In the genomic region with DNA sequence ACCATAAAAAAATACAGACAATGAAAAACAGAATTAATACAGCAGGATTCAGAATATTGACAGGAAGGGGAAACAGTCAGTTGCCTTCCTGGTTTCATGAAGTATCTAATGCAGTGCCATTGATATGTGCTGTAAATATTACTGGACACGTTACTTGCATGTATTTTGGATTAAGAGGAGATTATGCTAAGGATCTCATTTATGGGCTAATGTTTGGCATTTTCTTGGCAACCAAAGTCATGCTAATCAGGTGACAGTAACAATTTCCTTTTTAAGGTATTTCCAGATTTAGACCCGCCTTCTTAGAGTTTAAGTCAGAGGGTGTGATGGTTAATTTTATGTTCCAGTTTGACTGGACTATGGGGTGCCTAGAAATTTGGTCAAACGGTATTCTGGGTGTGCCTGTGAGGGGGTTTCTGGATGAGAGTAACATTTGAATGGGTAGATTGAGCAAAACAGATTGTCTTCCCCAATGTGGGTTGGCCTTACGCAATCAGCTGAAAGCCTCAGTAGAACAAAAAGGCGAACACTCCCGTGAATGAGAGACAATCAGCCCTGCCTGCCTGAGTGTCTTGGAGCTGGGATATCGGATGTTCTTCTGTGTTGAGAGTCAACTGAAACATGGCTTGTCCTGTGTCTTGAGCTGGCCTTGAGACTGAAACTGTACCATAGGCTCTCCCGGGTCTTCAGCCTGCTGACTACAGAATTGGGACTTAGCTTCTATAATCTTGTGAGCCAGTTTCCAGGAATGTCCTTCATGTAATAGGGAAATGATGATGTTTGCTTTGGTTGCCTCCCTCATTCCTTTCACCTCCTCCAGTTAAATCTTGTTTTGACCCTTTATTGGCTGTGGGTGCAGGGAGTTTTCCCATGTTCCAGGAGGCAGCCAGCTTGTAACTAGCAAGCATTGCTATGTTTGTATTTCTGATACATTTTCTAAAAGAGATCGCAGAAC, we compare ENCODE assay signal across 9 cellular contexts. TPM values are rescaled to one million over a fixed set of nuclear protein-coding genes. Genes with fewer than 3 reads are reported as not detected.
DNase-seq lines count a peak whose midpoint lies in the region; ATAC-seq and TF ChIP-seq lines count a peak whose summit lies in the region.
"Had no signal": no experiment of that assay in that cellular context is flagged by ENCODE, and none has a peak within 500 bp of the region (broad histone marks: within the 10 kb centered on the region; RNA-seq: fewer than 3 reads in every experiment).

No MANE protein-coding gene starts in this region.

- H3K36me3 ChIP-seq in suprapubic skin: no peaks in the 10 kb centered on the region

- TF ChIP-seq POLR2A in suprapubic skin (IDR thresholded peaks at IDR 0.05): no peak

- H3K4me1 Mint-ChIP-seq in activated T-cell treated with anti-CD3 and anti-CD28 coated beads, Interleukin-2, amount 50 U/mL, for 72 hours (ENCODE audit: low read depth): peaks cover 84% of the 10 kb centered on the region
- H3K4me1 Mint-ChIP-seq in activated T-helper 1 cell treated with anti-CD3 and anti-CD28 coated beads, Interleukin-12 subunit alpha, Interleukin-12 subunit beta, Interleukin-2, Interleukin-4 antibody, amounts not matched to agents 30 ng/mL and 10 ng/mL and 1 ng/mL, durations not matched to agents 14 hours and 24 hours and 36 hours (ENCODE audit: low read depth): peaks cover 75% of the 10 kb centered on the region

- peaks cover 60% of the 10 kb centered on the region for H3K4me1 ChIP-seq in suprapubic skin

- peak overlapping the region; percentile 14 for H3K27ac ChIP-seq in suprapubic skin
- H3K27ac ChIP-seq: C4-2B had no signal

- ATAC-seq in activated T-cell treated with anti-CD3 and anti-CD28 coated beads, Interleukin-2, amount 50 U/mL, for 72 hours (replicated peaks in 1 of 2): peak; percentile 74 to 75
- ATAC-seq in GM19324 (IDR thresholded peaks at IDR 0.05; ENCODE audit: low FRiP score, unreplicated experiment): no peak

- no peaks in the 10 kb centered on the region for H3K27me3 Mint-ChIP-seq in activated T-cell treated with anti-CD3 and anti-CD28 coated beads, Interleukin-2, amount 50 U/mL, for 72 hours (ENCODE audit: low read depth)
- no peaks in the 10 kb centered on the region for H3K27me3 Mint-ChIP-seq in activated T-helper 1 cell treated with anti-CD3 and anti-CD28 coated beads, Interleukin-12 subunit alpha, Interleukin-12 subunit beta, Interleukin-2, Interleukin-4 antibody, amounts not matched to agents 30 ng/mL and 10 ng/mL and 1 ng/mL, durations not matched to agents 14 hours and 24 hours and 36 hours (ENCODE audit: insufficient read depth)

- TF ChIP-seq EP300 in suprapubic skin (IDR thresholded peaks at IDR 0.05): no peak

- peak overlapping the region; percentile 94 for H3K27ac Mint-ChIP-seq in activated T-cell treated with anti-CD3 and anti-CD28 coated beads, Interleukin-2, amount 50 U/mL, for 72 hours
- peak overlapping the region; percentile 70 for H3K27ac Mint-ChIP-seq in activated T-helper 1 cell treated with anti-CD3 and anti-CD28 coated beads, Interleukin-12 subunit alpha, Interleukin-12 subunit beta, Interleukin-2, Interleukin-4 antibody, amounts not matched to agents 30 ng/mL and 10 ng/mL and 1 ng/mL, durations not matched to agents 14 hours and 24 hours and 36 hours

- H3K36me3 Mint-ChIP-seq in activated T-cell treated with anti-CD3 and anti-CD28 coated beads, Interleukin-2, amount 50 U/mL, for 72 hours (ENCODE audit: insufficient read depth in 2 of 2): peaks cover 4 to 6% of the 10 kb centered on the region in 2 donors
- H3K36me3 Mint-ChIP-seq in activated T-helper 1 cell treated with anti-CD3 and anti-CD28 coated beads, Interleukin-12 subunit alpha, Interleukin-12 subunit beta, Interleukin-2, Interleukin-4 antibody, amounts not matched to agents 30 ng/mL and 10 ng/mL and 1 ng/mL, durations not matched to agents 14 hours and 24 hours and 36 hours (ENCODE audit: low read depth): peaks cover 41% of the 10 kb centered on the region

- 57% methylated on average over 9 of the region's 9 CpGs for WGBS in suprapubic skin

- no peaks in the 10 kb centered on the region for H3K27me3 ChIP-seq in suprapubic skin

- DNase-seq in activated T-cell treated with anti-CD3 and anti-CD28 coated beads, Interleukin-2, amount 50 U/mL, for 72 hours: peak; percentile 22 to 52
- DNase-seq in activated T-cell treated with anti-CD3 and anti-CD28 coated beads, Interleukin-2, amount 50 U/mL, for 48 hours: no peak
- DNase-seq in activated T-helper 1 cell treated with anti-CD3 and anti-CD28 coated beads, Interleukin-12 subunit alpha, Interleukin-12 subunit beta, Interleukin-2, Interleukin-4 antibody, amounts not matched to agents 30 ng/mL and 10 ng/mL and 1 ng/mL, durations not matched to agents 14 hours and 24 hours and 36 hours (ENCODE audit: low spot score): no peak
- DNase-seq in iris pigment epithelial cell (ENCODE audit: low read depth) (peak; percentile 76), suprapubic skin (ENCODE audit: low spot score in 2 of 2) (no peak), NK-92 (lab: John Stamatoyannopoulos, UW; ENCODE audit: unreplicated experiment) (no peak), mesenteric fat pad (ENCODE audit: low spot score) (no peak)

- H3K9me3 Mint-ChIP-seq in activated T-cell treated with anti-CD3 and anti-CD28 coated beads, Interleukin-2, amount 50 U/mL, for 72 hours: peaks cover 0 to 2% of the 10 kb centered on the region in 2 donors
- no peaks in the 10 kb centered on the region for H3K9me3 Mint-ChIP-seq in activated T-helper 1 cell treated with anti-CD3 and anti-CD28 coated beads, Interleukin-12 subunit alpha, Interleukin-12 subunit beta, Interleukin-2, Interleukin-4 antibody, amounts not matched to agents 30 ng/mL and 10 ng/mL and 1 ng/mL, durations not matched to agents 14 hours and 24 hours and 36 hours

- H3K4me3 ChIP-seq in suprapubic skin: no peak overlapping the region

- intact Hi-C loops in activated T-helper 1 cell treated with anti-CD3 and anti-CD28 coated beads, Interleukin-12 subunit alpha, Interleukin-12 subunit beta, Interleukin-2, Interleukin-4 antibody, amounts not matched to agents 30 ng/mL and 10 ng/mL and 1 ng/mL, durations not matched to agents 14 hours and 24 hours and 36 hours (cut with micrococcal nuclease): no loop called here

- H3K4me3 Mint-ChIP-seq in activated T-cell treated with anti-CD3 and anti-CD28 coated beads, Interleukin-2, amount 50 U/mL, for 72 hours: peak overlapping the region; percentile 69 to 75
- H3K4me3 Mint-ChIP-seq in activated T-helper 1 cell treated with anti-CD3 and anti-CD28 coated beads, Interleukin-12 subunit alpha, Interleukin-12 subunit beta, Interleukin-2, Interleukin-4 antibody, amounts not matched to agents 30 ng/mL and 10 ng/mL and 1 ng/mL, durations not matched to agents 14 hours and 24 hours and 36 hours: peak overlapping the region; percentile 16

- H3K9me3 ChIP-seq in suprapubic skin: no peaks in the 10 kb centered on the region

- TF ChIP-seq CTCF in suprapubic skin (IDR thresholded peaks at IDR 0.05): no peak

RNA-seq across cellular contexts. Expression of a gene that starts 10.5 kb away (rescaled TPM):
- total RNA-seq in activated T-cell treated with anti-CD3 and anti-CD28 coated beads, Interleukin-2, amount 50 U/mL, for 72 hours: 100 to 1,000 TPM; 108 to 166 TPM
- total RNA-seq in activated T-helper 1 cell treated with anti-CD3 and anti-CD28 coated beads, Interleukin-12 subunit alpha, Interleukin-12 subunit beta, Interleukin-2, Interleukin-4 antibody, amounts not matched to agents 30 ng/mL and 10 ng/mL and 1 ng/mL, durations not matched to agents 14 hours and 24 hours and 36 hours: 96.0 and 100 TPM in 2 replicates
- total RNA-seq in suprapubic skin (10 to 100 TPM; 33.2 to 46.8 (median 39.9) TPM), mesenteric fat pad (62.1 TPM)

RNA-seq across cellular contexts. Expression of a gene that starts 58.1 kb away (rescaled TPM):
- 10 to 100 TPM; 52.5 to 60.0 TPM for total RNA-seq in activated T-cell treated with anti-CD3 and anti-CD28 coated beads, Interleukin-2, amount 50 U/mL, for 72 hours
- total RNA-seq in activated T-helper 1 cell treated with anti-CD3 and anti-CD28 coated beads, Interleukin-12 subunit alpha, Interleukin-12 subunit beta, Interleukin-2, Interleukin-4 antibody, amounts not matched to agents 30 ng/mL and 10 ng/mL and 1 ng/mL, durations not matched to agents 14 hours and 24 hours and 36 hours: 50.6 TPM in 2 replicates
- 10 to 100 TPM; 26.6 to 41.7 (median 30.0) TPM for total RNA-seq in suprapubic skin
- total RNA-seq in mesenteric fat pad: 66.8 TPM

Comparison
In these comparisons a context has a peak if more than half of its experiments do, and no peak if none do; other contexts are left out.
1. DNase-seq: peak in activated T-cell treated with anti-CD3 and anti-CD28 coated beads, Interleukin-2, amount 50 U/mL, for 72 hours (2 of 2) and iris pigment epithelial cell (single experiment); none in activated T-cell treated with anti-CD3 and anti-CD28 coated beads, Interleukin-2, amount 50 U/mL, for 48 hours (0 of 2), activated T-helper 1 cell treated with anti-CD3 and anti-CD28 coated beads, Interleukin-12 subunit alpha, Interleukin-12 subunit beta, Interleukin-2, Interleukin-4 antibody, amounts not matched to agents 30 ng/mL and 10 ng/mL and 1 ng/mL, durations not matched to agents 14 hours and 24 hours and 36 hours (single experiment), suprapubic skin (0 of 2), NK-92 (single experiment) and mesenteric fat pad (single experiment).